25 cellular contexts compared by ENCODE assay signal in genomic region chr9:93896496-93897033, GRCh38. TPM values are rescaled to one million over a fixed set of nuclear protein-coding genes. Genes with fewer than 3 reads are reported as not detected.
A peak's percentile ranks its signal among the peaks of the same experiment; 100 is the strongest.
DNase-seq lines count a peak whose midpoint lies in the region; ATAC-seq and TF ChIP-seq lines count a peak whose summit lies in the region.
"Had no signal": no experiment of that assay in that cellular context is flagged by ENCODE, and none has a peak within 500 bp of the region (broad histone marks: within the 10 kb centered on the region; RNA-seq: fewer than 3 reads in every experiment).

No MANE protein-coding gene starts in this region.

- H3K4me3 ChIP-seq in right cardiac atrium (ENCODE audit: low read length), result no peak overlapping the region
- H3K4me3 ChIP-seq in transverse colon, result no peak overlapping the region
- H3K4me3 ChIP-seq: adrenal gland, esophagus squamous epithelium, gastroesophageal sphincter had no signal

- no peaks in the 10 kb centered on the region for H3K36me3 ChIP-seq in transverse colon
- H3K36me3 ChIP-seq: adrenal gland, brain microvascular endothelial cell, esophagus squamous epithelium, gastroesophageal sphincter had no signal

- whole genome bisulfite sequencing in right cardiac atrium, result 85% methylated on average over 9 of the region's 9 CpGs
- WGBS in transverse colon (ENCODE audit: low coverage in 1 of 2), 2 donors, result 73% methylated on average over 7 of the region's 9 CpGs; no CpG with 5 or more reads in 1 of the 2 donors

- TF ChIP-seq POLR2A in transverse colon (IDR thresholded peaks at IDR 0.05), result no peak

- TF ChIP-seq EP300 in transverse colon (IDR thresholded peaks at IDR 0.05; ENCODE audit: low read depth), result no peak

- in situ Hi-C loops in GM13977 (cut with MboI; ENCODE audit: low pct_unique_long_range_greater_than_20kb, low sequenced_read_pairs, unreplicated experiment), result no loop called here
- in situ Hi-C loops in transverse colon (cut with MboI; ENCODE audit: low pct_ligation_motif_present in 1 of 4, low pct_unique_long_range_greater_than_20kb in 1 of 4, low sequenced_read_pairs in 3 of 4), result no loop called here

- no peaks in the 10 kb centered on the region for H3K36me3 Mint-ChIP-seq in immature natural killer cell

- no peak overlapping the region for H3K27ac Mint-ChIP-seq in immature natural killer cell
- H3K27ac Mint-ChIP-seq: effector memory CD8-positive, alpha-beta T cell had no signal

- H3K9me3 ChIP-seq in right cardiac atrium (ENCODE audit: control insufficient read depth, low read length), result no peaks in the 10 kb centered on the region
- H3K9me3 ChIP-seq in transverse colon, result peaks cover 0 to 11% of the 10 kb centered on the region in 2 donors
- H3K9me3 ChIP-seq: adrenal gland had no signal

- H3K9me3 Mint-ChIP-seq in immature natural killer cell, result peaks cover 0 to 11% (median 4%) of the 10 kb centered on the region in 6 donors

- peak; percentile 60 for DNase-seq in Right ventricle myocardium inferior (ENCODE audit: missing footprints)
- no peak for DNase-seq in right cardiac atrium
- peak; percentile 5 for DNase-seq in GM13977 (ENCODE audit: low spot score)
- DNase-seq in hepatic stellate cell (ENCODE audit: low spot score), result peak; percentile 3
- DNase-seq in transverse colon, result peak; percentile 5
- no peak for DNase-seq in HuH-7.5 (ENCODE audit: low spot score)
- DNase-seq in immature natural killer cell, result no peak
- DNase-seq: brain microvascular endothelial cell; DMS153; effector memory CD8-positive, alpha-beta T cell; esophagus squamous epithelium; mesenchymal stem cell; MV-4-11; NCI-H1694 treated with DMSO at 0.1 percent for 48 hours; NCI-H526 treated with DMSO at 0.1 percent for 48 hours; occipital lobe; T1000 had no signal

- no peaks in the 10 kb centered on the region for H3K4me1 Mint-ChIP-seq in immature natural killer cell

- no peak overlapping the region for H3K4me3 Mint-ChIP-seq in immature natural killer cell
- H3K4me3 Mint-ChIP-seq: effector memory CD8-positive, alpha-beta T cell had no signal

- H3K27ac ChIP-seq in right cardiac atrium (ENCODE audit: low read length), result no peak overlapping the region
- no peak overlapping the region for H3K27ac ChIP-seq in transverse colon
- H3K27ac ChIP-seq: adrenal gland, brain microvascular endothelial cell, esophagus squamous epithelium, gastroesophageal sphincter, KMS-11, RWPE1 had no signal

- H3K4me1 ChIP-seq in right cardiac atrium (ENCODE audit: control insufficient read depth, insufficient read depth, low read length) (no peaks in the 10 kb centered on the region), transverse colon (no peaks in the 10 kb centered on the region)
- H3K4me1 ChIP-seq: adrenal gland, esophagus squamous epithelium, gastroesophageal sphincter had no signal

- no peaks in the 10 kb centered on the region for H3K27me3 ChIP-seq in right cardiac atrium (ENCODE audit: control insufficient read depth, insufficient read depth)
- no peaks in the 10 kb centered on the region for H3K27me3 ChIP-seq in transverse colon
- H3K27me3 ChIP-seq: adrenal gland, brain microvascular endothelial cell, gastroesophageal sphincter had no signal

- ATAC-seq in Right ventricle myocardium inferior (no peak), right cardiac atrium (no peak), HG03097 (IDR thresholded peaks at IDR 0.05; ENCODE audit: low FRiP score, unreplicated experiment) (no peak)
- ATAC-seq: effector memory CD8-positive, alpha-beta T cell; gastroesophageal sphincter had no signal

- intact Hi-C loops in Right ventricle myocardium inferior (cut with DNase I), result no loop called here
- intact Hi-C loops in right cardiac atrium (cut with DNase I), result no loop called here
- intact Hi-C loops in transverse colon (cut with DNase I; ENCODE audit: low total_unique reads), result no loop called here

- H3K27me3 Mint-ChIP-seq in immature natural killer cell (ENCODE audit: low read depth in 3 of 3), result peaks cover 0 to 3% (median 0%) of the 10 kb centered on the region in 3 donors

- TF ChIP-seq CTCF in GM13977 (IDR thresholded peaks at IDR 0.05; ENCODE audit: extremely low read depth, insufficient read depth, missing control alignments) (no peak), transverse colon (IDR thresholded peaks at IDR 0.05) (no peak)

RNA-seq across cellular contexts. Expression of gene BARX1, which starts 58.6 kb away (rescaled TPM):
- total RNA-seq in Right ventricle myocardium inferior (not detected), right cardiac atrium (not detected), transverse colon (not detected)
- polyA plus RNA-seq in right cardiac atrium (not detected), immature natural killer cell (not detected)
- total RNA-seq: adrenal gland, esophagus squamous epithelium, G401, HT1080, occipital lobe had no signal
- polyA plus RNA-seq: AG04450 had no signal

Comparison
In these comparisons a context has a peak if more than half of its experiments do, and no peak if none do; other contexts are left out.
1. DNase-seq: peak in Right ventricle myocardium inferior (single experiment), GM13977 (single experiment), hepatic stellate cell (single experiment) and transverse colon (single experiment); none in right cardiac atrium (0 of 3), HuH-7.5 (single experiment) and immature natural killer cell (0 of 3).